ENCODE assay signal across 9 cellular contexts in the genomic region with DNA sequence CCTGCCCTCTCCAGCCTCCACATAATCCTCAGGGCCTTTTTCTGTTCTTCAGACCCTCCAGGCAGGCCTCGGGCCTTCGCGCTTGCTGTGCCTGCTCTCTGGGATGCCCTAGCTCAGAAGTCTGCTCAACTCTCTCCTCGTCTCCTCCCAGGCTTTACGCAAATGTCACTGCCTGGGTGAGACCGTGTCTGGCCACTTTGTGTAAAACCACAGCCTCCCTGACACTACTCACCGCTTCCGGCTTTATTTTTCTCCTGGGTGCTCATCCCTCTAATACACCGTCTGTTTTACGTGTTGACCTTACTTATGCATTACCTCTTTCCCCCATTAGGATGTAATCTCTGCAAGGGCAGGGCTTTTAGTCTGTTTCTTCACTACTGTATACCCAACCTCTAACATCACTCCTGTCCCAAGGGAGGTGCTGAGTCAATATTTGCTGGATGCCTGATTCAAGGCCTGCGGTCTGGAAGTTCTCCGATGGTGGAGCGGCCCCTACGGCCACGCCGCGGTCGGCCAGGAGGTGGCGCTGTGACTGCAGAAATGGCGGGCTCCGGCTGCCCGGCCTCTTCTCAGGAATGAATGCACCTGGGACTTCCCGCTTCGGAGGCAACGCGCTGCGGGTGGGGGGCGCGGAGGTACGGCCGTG. TPM values are rescaled to one million over a fixed set of nuclear protein-coding genes. Genes with fewer than 3 reads are reported as not detected.
DNase-seq lines count a peak whose midpoint lies in the region; ATAC-seq, FAIRE-seq and TF ChIP-seq lines count a peak whose summit lies in the region.
"Had no signal": no experiment of that assay in that cellular context is flagged by ENCODE, and none has a peak within 500 bp of the region (broad histone marks: within the 10 kb centered on the region; RNA-seq: fewer than 3 reads in every experiment).

No MANE protein-coding gene starts in this region.

- peak; percentile 93 for FAIRE-seq in astrocyte (lab: Jason Lieb, UNC)

- H3K27me3 Mint-ChIP-seq in CD4-positive, CD25-positive, alpha-beta regulatory T cell: peaks cover 11% of the 10 kb centered on the region
- peaks cover 56% of the 10 kb centered on the region for H3K27me3 Mint-ChIP-seq in astrocyte (ENCODE audit: low read depth, unreplicated experiment)

- no peak overlapping the region for H3K27ac ChIP-seq in CD4-positive, CD25-positive, alpha-beta regulatory T cell (ENCODE audit: insufficient read depth, low read length, poor library complexity, severe bottlenecking)
- H3K27ac ChIP-seq in GM23248 (no peak overlapping the region), astrocyte (ENCODE audit: low read depth, low read length) (no peak overlapping the region), sigmoid colon (no peak overlapping the region)

- H3K36me3 Mint-ChIP-seq in CD4-positive, CD25-positive, alpha-beta regulatory T cell: no peaks in the 10 kb centered on the region
- no peaks in the 10 kb centered on the region for H3K36me3 Mint-ChIP-seq in astrocyte (ENCODE audit: low read depth, unreplicated experiment)
- H3K36me3 Mint-ChIP-seq: IgD-negative memory B cell had no signal

- H3K36me3 ChIP-seq in CD4-positive, CD25-positive, alpha-beta regulatory T cell (ENCODE audit: control insufficient read depth, insufficient read depth, low read length): no peaks in the 10 kb centered on the region
- no peaks in the 10 kb centered on the region for H3K36me3 ChIP-seq in GM23248 (ENCODE audit: low read depth)
- H3K36me3 ChIP-seq in astrocyte (ENCODE audit: insufficient read depth, low read length): no peaks in the 10 kb centered on the region
- no peaks in the 10 kb centered on the region for H3K36me3 ChIP-seq in sigmoid colon

- no peaks in the 10 kb centered on the region for H3K4me1 Mint-ChIP-seq in CD4-positive, CD25-positive, alpha-beta regulatory T cell
- peaks cover 6% of the 10 kb centered on the region for H3K4me1 Mint-ChIP-seq in astrocyte (ENCODE audit: low read depth, unreplicated experiment)

- H2AFZ ChIP-seq in GM23248: no peak overlapping the region
- H2AFZ ChIP-seq in astrocyte (ENCODE audit: low read depth, low read length): no peak overlapping the region

- no peak for TF ChIP-seq EP300 in sigmoid colon (IDR thresholded peaks at IDR 0.05)

- ATAC-seq in CD4-positive, CD25-positive, alpha-beta regulatory T cell (ENCODE audit: low read depth in 2 of 2): peak in 1 of 2 donors; percentile 40
- ATAC-seq in GM21447 (IDR thresholded peaks at IDR 0.05; ENCODE audit: unreplicated experiment): no peak

- H3K79me2 ChIP-seq in GM23248 (ENCODE audit: insufficient read depth) (no peaks in the 10 kb centered on the region), astrocyte (ENCODE audit: insufficient read depth, low read length) (no peaks in the 10 kb centered on the region)

- H3K4me1 ChIP-seq in CD4-positive, CD25-positive, alpha-beta regulatory T cell (ENCODE audit: control insufficient read depth, insufficient read depth, low read length, poor library complexity, severe bottlenecking): peaks cover 3% of the 10 kb centered on the region
- H3K4me1 ChIP-seq in GM23248 (ENCODE audit: insufficient read depth) (peaks cover 8% of the 10 kb centered on the region), astrocyte (ENCODE audit: insufficient read depth, low read length) (peaks cover 6% of the 10 kb centered on the region), sigmoid colon (peaks cover 0 to 5% (median 2%) of the 10 kb centered on the region in 4 donors)

- intact Hi-C loops in sigmoid colon (cut with DNase I): loop anchor here (1.0 to 5.0 kb wide), 3 partner anchors 52 to 628 kb away; partner anchors contain the start of gene NECTIN1

- in situ Hi-C loops in GM23248 (cut with MboI): loop anchor here (25.0 kb wide), 1 partner anchor 631 kb away; no protein-coding TSS in a partner anchor

- H3K4me3 Mint-ChIP-seq in CD4-positive, CD25-positive, alpha-beta regulatory T cell: no peak overlapping the region
- peak overlapping the region; percentile 70 for H3K4me3 Mint-ChIP-seq in astrocyte (ENCODE audit: unreplicated experiment)
- H3K4me3 Mint-ChIP-seq: IgD-negative memory B cell had no signal

- peaks cover 8% of the 10 kb centered on the region; the same call in 1 of the 2 replicates for H3F3A ChIP-seq in GM23248 (ENCODE audit: insufficient read depth)

- no peaks in the 10 kb centered on the region for H3K9me3 ChIP-seq in CD4-positive, CD25-positive, alpha-beta regulatory T cell (ENCODE audit: control insufficient read depth in 2 of 2, low read length in 2 of 2)
- H3K9me3 ChIP-seq in GM23248 (ENCODE audit: low read depth) (no peaks in the 10 kb centered on the region), astrocyte (ENCODE audit: insufficient read depth, low read depth, low read length) (no peaks in the 10 kb centered on the region), sigmoid colon (no peaks in the 10 kb centered on the region)

- H3K9me2 ChIP-seq in GM23248 (ENCODE audit: insufficient read depth): no peaks in the 10 kb centered on the region

- H3K9ac ChIP-seq in GM23248 (no peak overlapping the region), astrocyte (ENCODE audit: low read length) (no peak overlapping the region)

- peak; percentile 94 for TF ChIP-seq CTCF in astrocyte (IDR thresholded peaks at IDR 0.05; ENCODE audit: insufficient read depth, low read depth, low read length)
- TF ChIP-seq CTCF in sigmoid colon (IDR thresholded peaks at IDR 0.05): peak; percentile 74 to 95 (median 92)

- DNase-seq in CD4-positive, CD25-positive, alpha-beta regulatory T cell: peak; percentile 19 to 38 (median 33)
- DNase-seq in GM23248: peak; percentile 99
- peak; percentile 68 for DNase-seq in NCI-H146 (lab: John Stamatoyannopoulos, UW)
- peak; percentile 67 for DNase-seq in T-helper 9 cell
- DNase-seq in astrocyte (ENCODE audit: low read depth): peak; percentile 85
- peak; percentile 99 for DNase-seq in hepatic stellate cell (ENCODE audit: low spot score)
- DNase-seq in sigmoid colon: peak; percentile 90

- peaks cover 0 to 2% (median 0%) of the 10 kb centered on the region in 7 donors for H3K9me3 Mint-ChIP-seq in CD4-positive, CD25-positive, alpha-beta regulatory T cell
- H3K9me3 Mint-ChIP-seq in astrocyte (ENCODE audit: unreplicated experiment): peaks cover 3% of the 10 kb centered on the region

- WGBS in GM23248 (ENCODE audit: low coverage in 1 of 2, low lambda C conversion rate in 2 of 2, missing lambda C conversion rate in 2 of 2), 2 experiments: 16 to 19% methylated on average over 30 to 31 of the region's 31 CpGs
- WGBS in sigmoid colon, 2 donors: 17 to 25% methylated on average over 31 of the region's 31 CpGs

- no peak overlapping the region for H3K4me2 ChIP-seq in GM23248 (ENCODE audit: unreplicated experiment)
- H3K4me2 ChIP-seq in astrocyte (ENCODE audit: low read length): peak overlapping the region; percentile 39

- H3K27ac Mint-ChIP-seq in CD4-positive, CD25-positive, alpha-beta regulatory T cell: no peak overlapping the region
- H3K27ac Mint-ChIP-seq in astrocyte (ENCODE audit: unreplicated experiment): peak overlapping the region; percentile 38
- H3K27ac Mint-ChIP-seq: IgD-negative memory B cell had no signal

- no peaks in the 10 kb centered on the region for H3K27me3 ChIP-seq in CD4-positive, CD25-positive, alpha-beta regulatory T cell (ENCODE audit: control insufficient read depth, insufficient read depth, low read length)
- H3K27me3 ChIP-seq in GM23248 (replicated peaks; ENCODE audit: insufficient read depth) (peaks cover 4% of the 10 kb centered on the region), astrocyte (ENCODE audit: insufficient read depth, low read length) (peaks cover 8% of the 10 kb centered on the region), sigmoid colon (no peaks in the 10 kb centered on the region)

- no peak for TF ChIP-seq POLR2A in sigmoid colon (IDR thresholded peaks at IDR 0.05)

- no peak overlapping the region for H3K4me3 ChIP-seq in CD4-positive, CD25-positive, alpha-beta regulatory T cell (ENCODE audit: low read depth, low read length)
- H3K4me3 ChIP-seq in GM23248 (no peak overlapping the region), astrocyte (ENCODE audit: insufficient read depth, low read depth, low read length) (no peak overlapping the region), sigmoid colon (no peak overlapping the region)

- H4K20me1 ChIP-seq in GM23248 (ENCODE audit: insufficient read depth) (no peaks in the 10 kb centered on the region), astrocyte (ENCODE audit: insufficient read depth, low read length) (no peaks in the 10 kb centered on the region)

RNA-seq across cellular contexts. Expression of gene THY1, which starts 58.2 kb away (rescaled TPM):
- total RNA-seq in CD4-positive, CD25-positive, alpha-beta regulatory T cell: not detected
- not detected for polyA plus RNA-seq in CD4-positive, CD25-positive, alpha-beta regulatory T cell
- 1,197 and 1,694 TPM in 2 replicates for total RNA-seq in GM23248 (2014; rRNA removed; shearing (Covaris generic))
- polyA plus RNA-seq in GM23248 (2016; fragmentation: Nextera tagmentation; extraction: Ambion mirVana): 1,640 and 1,703 TPM in 2 replicates
- 104 and 129 TPM in 2 replicates for total RNA-seq in astrocyte
- 100 to 1,000 TPM in 1 of 4 donors, 10 to 100 TPM in 3; 10.4 to 214 (median 71.5) TPM for total RNA-seq in sigmoid colon
- 10 to 100 TPM in 1 of 3 donors, 1 to 10 TPM in 2; 5.3 to 61.1 (median 5.4) TPM for polyA plus RNA-seq in sigmoid colon
- polyA plus RNA-seq: IgD-negative memory B cell had no signal

Comparison
In these comparisons a context has a peak if more than half of its experiments do, and no peak if none do; other contexts are left out.
1. DNase-seq: peak in every context shown above with its lines; median percentile 99 in GM23248; 99 in hepatic stellate cell; 90 in sigmoid colon; 85 in astrocyte; 68 in NCI-H146; 67 in T-helper 9 cell; 33 in CD4-positive, CD25-positive, alpha-beta regulatory T cell.
2. RNA of gene THY1, which starts 58.2 kb away (total RNA-seq): 1,197 to 1,694 TPM in GM23248, 104 to 129 TPM in astrocyte and 10.4 to 214 TPM in sigmoid colon; not detected in CD4-positive, CD25-positive, alpha-beta regulatory T cell (single experiment); every median in the first group is over 10 times any median in the second.